16 cellular contexts compared by ENCODE assay signal in genomic region chr7:23685770-23686169, GRCh38. TPM values are rescaled to one million over a fixed set of nuclear protein-coding genes. Genes with fewer than 3 reads are reported as not detected.
A peak's percentile ranks its signal among the peaks of the same experiment; 100 is the strongest.
DNase-seq lines count a peak whose midpoint lies in the region; ATAC-seq and TF ChIP-seq lines count a peak whose summit lies in the region.
"Had no signal": no experiment of that assay in that cellular context is flagged by ENCODE, and none has a peak within 500 bp of the region (broad histone marks: within the 10 kb centered on the region; RNA-seq: fewer than 3 reads in every experiment).

No MANE protein-coding gene starts in this region.

- no peaks in the 10 kb centered on the region for H3K27me3 ChIP-seq in right atrium auricular region
- H3K27me3 ChIP-seq in lower lobe of right lung (ENCODE audit: low read depth), result no peaks in the 10 kb centered on the region
- H3K27me3 ChIP-seq: gastrocnemius medialis, upper lobe of right lung had no signal

- intact Hi-C loops in Right ventricle myocardium inferior (cut with DNase I), result no loop called here
- intact Hi-C loops in lower lobe of right lung (cut with DNase I), result no loop called here

- ATAC-seq in Right ventricle myocardium inferior, result peak; percentile 54
- ATAC-seq in lower lobe of right lung, result peak; percentile 41 to 77
- ATAC-seq: gastrocnemius medialis, upper lobe of right lung had no signal

- H3K9me3 ChIP-seq in right atrium auricular region (no peaks in the 10 kb centered on the region), lower lobe of right lung (no peaks in the 10 kb centered on the region)
- H3K9me3 ChIP-seq: A549, gastrocnemius medialis, upper lobe of right lung had no signal

- peaks cover 0 to 18% of the 10 kb centered on the region in 2 donors for H3K4me1 ChIP-seq in right atrium auricular region
- H3K4me1 ChIP-seq in lower lobe of right lung, result peaks cover 8% of the 10 kb centered on the region
- H3K4me1 ChIP-seq: A549 had no signal

- H3K36me3 ChIP-seq in right atrium auricular region, result peaks cover 4% of the 10 kb centered on the region
- H3K36me3 ChIP-seq in lower lobe of right lung, result peaks cover 31% of the 10 kb centered on the region
- H3K36me3 ChIP-seq: gastrocnemius medialis had no signal

- H3K27ac ChIP-seq in right atrium auricular region (peak overlapping the region in 1 of 2 donors; percentile 32), lower lobe of right lung (no peak overlapping the region)
- H3K27ac ChIP-seq: A549, gastrocnemius medialis, upper lobe of right lung had no signal

- no peak for DNase-seq in Right ventricle myocardium inferior (ENCODE audit: missing footprints)
- no peak for DNase-seq in right atrium auricular region (ENCODE audit: low spot score)
- peak; percentile 6 for DNase-seq in choroid plexus epithelial cell (ENCODE audit: low read depth)
- no peak for DNase-seq in lower lobe of right lung
- DNase-seq in NCI-H510A treated with DMSO at 0.1 percent for 48 hours (lab: John Stamatoyannopoulos, UW), result no peak
- DNase-seq in activated T-cell treated with anti-CD3 and anti-CD28 coated beads, Interleukin-2, amount 50 U/mL, for 48 hours, result no peak
- DNase-seq in activated CD4-positive, alpha-beta T cell treated with anti-CD3 and anti-CD28 coated beads for 4 hours, result no peak
- DNase-seq in activated CD4-positive, alpha-beta T cell treated with anti-CD3 and anti-CD28 coated beads, Interleukin-2, amount 50 U/mL, for 1 hour, result no peak
- DNase-seq: activated CD4-positive, alpha-beta memory T cell treated with anti-CD3 and anti-CD28 coated beads, Interleukin-2, amount 10 ng/mL, durations not matched to agents 7 days and 5 days; gastrocnemius medialis; Kasumi-1; NCI-H2227 treated with DMSO at 0.1 percent for 48 hours; nephron progenitor cell; upper lobe of right lung had no signal

- H3K4me3 ChIP-seq in right atrium auricular region (no peak overlapping the region), choroid plexus epithelial cell (ENCODE audit: low read depth, low read length) (no peak overlapping the region), lower lobe of right lung (no peak overlapping the region)
- H3K4me3 ChIP-seq: A549, gastrocnemius medialis, smooth muscle cell, upper lobe of right lung had no signal

- TF ChIP-seq CTCF in right atrium auricular region (IDR thresholded peaks at IDR 0.05) (no peak), choroid plexus epithelial cell (conservative IDR thresholded peaks at IDR 0.05; ENCODE audit: low read depth, low read length) (no peak), lower lobe of right lung (IDR thresholded peaks at IDR 0.05) (no peak)

RNA-seq across cellular contexts. Expression of gene FAM221A, which starts 5.8 kb away (rescaled TPM):
- total RNA-seq in Right ventricle myocardium inferior (2.6 TPM), right atrium auricular region (1 to 10 TPM; 5.5 to 6.5 TPM), lower lobe of right lung (10.3 TPM)

RNA-seq across cellular contexts. Expression of gene STK31, which starts 24.2 kb away (rescaled TPM):
- total RNA-seq in Right ventricle myocardium inferior, result 0.46 TPM
- under 1 TPM in 1 of 2 donors, not detected in 1; 0.33 TPM for total RNA-seq in right atrium auricular region
- 1.0 TPM for total RNA-seq in lower lobe of right lung
- total RNA-seq: smooth muscle cell had no signal
